ENCODE assay signal across 1 cellular context in the genomic region with DNA sequence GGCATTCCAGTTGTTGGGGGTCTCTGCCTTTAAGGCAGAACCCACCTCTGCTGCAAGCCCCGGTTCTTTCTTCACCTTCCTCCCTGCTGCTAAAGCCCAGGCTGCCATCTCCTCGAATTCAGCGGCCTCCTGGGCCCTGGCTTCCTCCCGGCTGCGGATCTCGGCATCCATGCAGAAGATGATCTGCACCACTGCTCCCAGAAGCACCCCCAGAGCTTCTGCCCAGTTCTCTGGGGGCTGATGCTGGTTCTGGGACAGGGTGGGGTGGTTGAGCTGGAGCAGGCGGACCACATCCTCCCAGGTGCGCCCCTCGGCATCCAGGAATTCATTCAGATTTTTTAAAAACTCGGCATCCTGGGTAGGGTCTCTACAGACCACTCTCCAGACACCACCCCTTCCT.
TF ChIP-seq lines count a peak whose summit lies in the region.

No MANE protein-coding gene starts in this region.

TF ChIP-seq in K562, 482 proteins besides CTCF, POLR2A, EP300 and RAD21:
- no peak for TF ChIP-seq HNRNPUL1 (IDR thresholded peaks at IDR 0.05; ENCODE audit: low read length)
- TF ChIP-seq, protein P1, sequence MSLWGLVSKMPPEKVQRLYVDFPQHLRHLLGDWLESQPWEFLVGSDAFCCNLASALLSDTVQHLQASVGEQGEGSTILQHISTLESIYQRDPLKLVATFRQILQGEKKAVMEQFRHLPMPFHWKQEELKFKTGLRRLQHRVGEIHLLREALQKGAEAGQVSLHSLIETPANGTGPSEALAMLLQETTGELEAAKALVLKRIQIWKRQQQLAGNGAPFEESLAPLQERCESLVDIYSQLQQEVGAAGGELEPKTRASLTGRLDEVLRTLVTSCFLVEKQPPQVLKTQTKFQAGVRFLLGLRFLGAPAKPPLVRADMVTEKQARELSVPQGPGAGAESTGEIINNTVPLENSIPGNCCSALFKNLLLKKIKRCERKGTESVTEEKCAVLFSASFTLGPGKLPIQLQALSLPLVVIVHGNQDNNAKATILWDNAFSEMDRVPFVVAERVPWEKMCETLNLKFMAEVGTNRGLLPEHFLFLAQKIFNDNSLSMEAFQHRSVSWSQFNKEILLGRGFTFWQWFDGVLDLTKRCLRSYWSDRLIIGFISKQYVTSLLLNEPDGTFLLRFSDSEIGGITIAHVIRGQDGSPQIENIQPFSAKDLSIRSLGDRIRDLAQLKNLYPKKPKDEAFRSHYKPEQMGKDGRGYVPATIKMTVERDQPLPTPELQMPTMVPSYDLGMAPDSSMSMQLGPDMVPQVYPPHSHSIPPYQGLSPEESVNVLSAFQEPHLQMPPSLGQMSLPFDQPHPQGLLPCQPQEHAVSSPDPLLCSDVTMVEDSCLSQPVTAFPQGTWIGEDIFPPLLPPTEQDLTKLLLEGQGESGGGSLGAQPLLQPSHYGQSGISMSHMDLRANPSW (CRISPR knock-in tag; IDR thresholded peaks at IDR 0.05) = no peak
